1 cellular context compared by ENCODE assay signal in the genomic region with DNA sequence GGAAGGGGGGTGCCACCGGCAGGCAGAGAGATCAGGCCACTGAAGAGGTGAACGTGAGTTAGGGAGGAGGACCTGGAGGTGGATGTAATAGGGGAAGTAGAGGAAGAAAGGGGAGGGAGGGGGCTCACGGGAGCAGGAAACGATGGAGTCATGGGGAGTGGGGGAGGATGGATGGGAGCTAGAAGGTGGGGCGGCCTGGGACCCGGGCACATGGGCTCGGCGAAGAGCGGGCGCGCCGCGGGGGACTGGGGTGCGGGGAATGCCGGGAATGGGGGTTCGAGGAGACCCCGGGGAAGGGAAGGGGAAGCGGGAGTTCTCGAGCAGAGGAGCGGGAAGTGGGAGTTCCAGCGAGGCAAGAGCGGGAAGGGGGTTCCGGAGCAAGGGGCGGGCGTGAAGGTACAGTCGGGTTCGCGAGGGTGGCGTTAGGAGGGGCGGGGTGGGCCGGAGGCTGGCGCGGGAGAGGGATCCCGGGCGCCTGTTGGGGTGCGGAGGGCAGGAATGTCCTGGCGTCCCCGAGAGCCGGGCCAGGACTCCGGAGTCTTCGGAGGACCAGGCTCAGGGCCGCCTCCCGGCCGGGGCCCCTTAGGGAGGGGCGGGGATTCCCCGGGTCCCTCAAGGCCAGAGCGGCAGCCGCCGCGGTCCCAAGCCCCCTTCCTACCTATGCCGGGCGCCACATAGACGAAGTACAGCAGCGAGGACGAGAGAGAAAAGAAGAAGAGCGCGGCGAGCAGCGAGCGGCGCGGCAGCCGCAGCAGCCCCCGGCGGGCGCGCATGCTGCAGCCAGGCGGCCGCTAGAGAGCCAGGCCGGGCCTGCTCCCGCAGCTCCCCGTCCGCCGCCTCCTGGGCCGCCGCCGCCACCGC.
TF ChIP-seq lines count a peak whose summit lies in the region.

No MANE protein-coding gene starts in this region.

TF ChIP-seq in HepG2, 621 proteins besides CTCF, POLR2A, EP300 and RAD21 (continued from another document and continues in another):
- TF ChIP-seq, protein P1, sequence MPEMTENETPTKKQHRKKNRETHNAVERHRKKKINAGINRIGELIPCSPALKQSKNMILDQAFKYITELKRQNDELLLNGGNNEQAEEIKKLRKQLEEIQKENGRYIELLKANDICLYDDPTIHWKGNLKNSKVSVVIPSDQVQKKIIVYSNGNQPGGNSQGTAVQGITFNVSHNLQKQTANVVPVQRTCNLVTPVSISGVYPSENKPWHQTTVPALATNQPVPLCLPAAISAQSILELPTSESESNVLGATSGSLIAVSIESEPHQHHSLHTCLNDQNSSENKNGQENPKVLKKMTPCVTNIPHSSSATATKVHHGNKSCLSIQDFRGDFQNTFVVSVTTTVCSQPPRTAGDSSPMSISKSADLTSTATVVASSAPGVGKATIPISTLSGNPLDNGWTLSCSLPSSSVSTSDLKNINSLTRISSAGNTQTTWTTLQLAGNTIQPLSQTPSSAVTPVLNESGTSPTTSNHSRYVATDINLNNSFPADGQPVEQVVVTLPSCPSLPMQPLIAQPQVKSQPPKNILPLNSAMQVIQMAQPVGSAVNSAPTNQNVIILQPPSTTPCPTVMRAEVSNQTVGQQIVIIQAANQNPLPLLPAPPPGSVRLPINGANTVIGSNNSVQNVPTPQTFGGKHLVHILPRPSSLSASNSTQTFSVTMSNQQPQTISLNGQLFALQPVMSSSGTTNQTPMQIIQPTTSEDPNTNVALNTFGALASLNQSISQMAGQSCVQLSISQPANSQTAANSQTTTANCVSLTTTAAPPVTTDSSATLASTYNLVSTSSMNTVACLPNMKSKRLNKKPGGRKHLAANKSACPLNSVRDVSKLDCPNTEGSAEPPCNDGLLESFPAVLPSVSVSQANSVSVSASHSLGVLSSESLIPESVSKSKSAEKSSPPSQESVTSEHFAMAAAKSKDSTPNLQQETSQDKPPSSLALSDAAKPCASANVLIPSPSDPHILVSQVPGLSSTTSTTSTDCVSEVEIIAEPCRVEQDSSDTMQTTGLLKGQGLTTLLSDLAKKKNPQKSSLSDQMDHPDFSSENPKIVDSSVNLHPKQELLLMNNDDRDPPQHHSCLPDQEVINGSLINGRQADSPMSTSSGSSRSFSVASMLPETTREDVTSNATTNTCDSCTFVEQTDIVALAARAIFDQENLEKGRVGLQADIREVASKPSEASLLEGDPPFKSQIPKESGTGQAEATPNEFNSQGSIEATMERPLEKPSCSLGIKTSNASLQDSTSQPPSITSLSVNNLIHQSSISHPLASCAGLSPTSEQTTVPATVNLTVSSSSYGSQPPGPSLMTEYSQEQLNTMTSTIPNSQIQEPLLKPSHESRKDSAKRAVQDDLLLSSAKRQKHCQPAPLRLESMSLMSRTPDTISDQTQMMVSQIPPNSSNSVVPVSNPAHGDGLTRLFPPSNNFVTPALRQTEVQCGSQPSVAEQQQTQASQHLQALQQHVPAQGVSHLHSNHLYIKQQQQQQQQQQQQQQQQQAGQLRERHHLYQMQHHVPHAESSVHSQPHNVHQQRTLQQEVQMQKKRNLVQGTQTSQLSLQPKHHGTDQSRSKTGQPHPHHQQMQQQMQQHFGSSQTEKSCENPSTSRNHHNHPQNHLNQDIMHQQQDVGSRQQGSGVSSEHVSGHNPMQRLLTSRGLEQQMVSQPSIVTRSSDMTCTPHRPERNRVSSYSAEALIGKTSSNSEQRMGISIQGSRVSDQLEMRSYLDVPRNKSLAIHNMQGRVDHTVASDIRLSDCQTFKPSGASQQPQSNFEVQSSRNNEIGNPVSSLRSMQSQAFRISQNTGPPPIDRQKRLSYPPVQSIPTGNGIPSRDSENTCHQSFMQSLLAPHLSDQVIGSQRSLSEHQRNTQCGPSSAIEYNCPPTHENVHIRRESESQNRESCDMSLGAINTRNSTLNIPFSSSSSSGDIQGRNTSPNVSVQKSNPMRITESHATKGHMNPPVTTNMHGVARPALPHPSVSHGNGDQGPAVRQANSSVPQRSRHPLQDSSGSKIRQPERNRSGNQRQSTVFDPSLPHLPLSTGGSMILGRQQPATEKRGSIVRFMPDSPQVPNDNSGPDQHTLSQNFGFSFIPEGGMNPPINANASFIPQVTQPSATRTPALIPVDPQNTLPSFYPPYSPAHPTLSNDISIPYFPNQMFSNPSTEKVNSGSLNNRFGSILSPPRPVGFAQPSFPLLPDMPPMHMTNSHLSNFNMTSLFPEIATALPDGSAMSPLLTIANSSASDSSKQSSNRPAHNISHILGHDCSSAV (CRISPR knock-in tag; IDR thresholded peaks at IDR 0.05; ENCODE audit: borderline replicate concordance), result no peak
- TF ChIP-seq RFX1 (IDR thresholded peaks at IDR 0.05) (no peak), TEAD2 (CRISPR knock-in tag; IDR thresholded peaks at IDR 0.05) (0 out of 2 replicates have a peak, but pooled peaks have one; percentile 42), ZNF136 (CRISPR knock-in tag; IDR thresholded peaks at IDR 0.05; ENCODE audit: low read depth) (no peak; the same call in 1 of the 2 replicates), JUND (CRISPR knock-in tag; IDR thresholded peaks at IDR 0.05) (0 out of 2 replicates have a peak, but pooled peaks have one; percentile 11), PHF8 (CRISPR knock-in tag; IDR thresholded peaks at IDR 0.05) (peak; percentile 69; the same call in 1 of the 2 replicates), RXRA (CRISPR knock-in tag; IDR thresholded peaks at IDR 0.05) (0 out of 2 replicates have a peak, but pooled peaks have one; percentile 39), GFI1 (CRISPR knock-in tag; IDR thresholded peaks at IDR 0.05; ENCODE audit: borderline replicate concordance) (no peak), ZMYM2 (CRISPR knock-in tag; IDR thresholded peaks at IDR 0.05) (peak; percentile 50; the same call in 1 of the 2 replicates), ONECUT2 (CRISPR knock-in tag; IDR thresholded peaks at IDR 0.05) (no peak), NFRKB (IDR thresholded peaks at IDR 0.05) (no peak), SRF (IDR thresholded peaks at IDR 0.05; ENCODE audit: low read depth, low read length) (no peak), NR3C1 (CRISPR knock-in tag; IDR thresholded peaks at IDR 0.05) (no peak), ZNF160 (CRISPR knock-in tag; IDR thresholded peaks at IDR 0.05) (no peak), PTBP1 (IDR thresholded peaks at IDR 0.05; ENCODE audit: low read depth, low read length, poor library complexity, severe bottlenecking) (no peak), FOXK1 (CRISPR knock-in tag; IDR thresholded peaks at IDR 0.05; ENCODE audit: borderline replicate concordance, low read depth) (no peak), ADNP (CRISPR knock-in tag; IDR thresholded peaks at IDR 0.05) (no peak), PRMT3 (CRISPR knock-in tag; IDR thresholded peaks at IDR 0.05; ENCODE audit: borderline replicate concordance, low read depth) (no peak), ZNF883 (CRISPR knock-in tag; IDR thresholded peaks at IDR 0.05; ENCODE audit: not compliant biosample characterization) (peak; percentile 8)
- TF ChIP-seq, protein P2, sequence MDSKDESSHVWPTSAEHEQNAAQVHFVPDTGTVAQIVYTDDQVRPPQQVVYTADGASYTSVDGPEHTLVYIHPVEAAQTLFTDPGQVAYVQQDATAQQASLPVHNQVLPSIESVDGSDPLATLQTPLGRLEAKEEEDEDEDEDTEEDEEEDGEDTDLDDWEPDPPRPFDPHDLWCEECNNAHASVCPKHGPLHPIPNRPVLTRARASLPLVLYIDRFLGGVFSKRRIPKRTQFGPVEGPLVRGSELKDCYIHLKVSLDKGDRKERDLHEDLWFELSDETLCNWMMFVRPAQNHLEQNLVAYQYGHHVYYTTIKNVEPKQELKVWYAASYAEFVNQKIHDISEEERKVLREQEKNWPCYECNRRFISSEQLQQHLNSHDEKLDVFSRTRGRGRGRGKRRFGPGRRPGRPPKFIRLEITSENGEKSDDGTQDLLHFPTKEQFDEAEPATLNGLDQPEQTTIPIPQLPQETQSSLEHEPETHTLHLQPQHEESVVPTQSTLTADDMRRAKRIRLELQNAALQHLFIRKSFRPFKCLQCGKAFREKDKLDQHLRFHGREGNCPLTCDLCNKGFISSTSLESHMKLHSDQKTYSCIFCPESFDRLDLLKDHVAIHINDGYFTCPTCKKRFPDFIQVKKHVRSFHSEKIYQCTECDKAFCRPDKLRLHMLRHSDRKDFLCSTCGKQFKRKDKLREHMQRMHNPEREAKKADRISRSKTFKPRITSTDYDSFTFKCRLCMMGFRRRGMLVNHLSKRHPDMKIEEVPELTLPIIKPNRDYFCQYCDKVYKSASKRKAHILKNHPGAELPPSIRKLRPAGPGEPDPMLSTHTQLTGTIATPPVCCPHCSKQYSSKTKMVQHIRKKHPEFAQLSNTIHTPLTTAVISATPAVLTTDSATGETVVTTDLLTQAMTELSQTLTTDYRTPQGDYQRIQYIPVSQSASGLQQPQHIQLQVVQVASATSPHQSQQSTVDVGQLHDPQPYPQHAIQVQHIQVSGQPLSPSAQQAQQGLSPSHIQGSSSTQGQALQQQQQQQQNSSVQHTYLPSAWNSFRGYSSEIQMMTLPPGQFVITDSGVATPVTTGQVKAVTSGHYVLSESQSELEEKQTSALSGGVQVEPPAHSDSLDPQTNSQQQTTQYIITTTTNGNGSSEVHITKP (CRISPR knock-in tag; IDR thresholded peaks at IDR 0.05; ENCODE audit: low read depth), result 0 out of 2 replicates have a peak, but pooled peaks have one; percentile 44
- TF ChIP-seq, protein P3, sequence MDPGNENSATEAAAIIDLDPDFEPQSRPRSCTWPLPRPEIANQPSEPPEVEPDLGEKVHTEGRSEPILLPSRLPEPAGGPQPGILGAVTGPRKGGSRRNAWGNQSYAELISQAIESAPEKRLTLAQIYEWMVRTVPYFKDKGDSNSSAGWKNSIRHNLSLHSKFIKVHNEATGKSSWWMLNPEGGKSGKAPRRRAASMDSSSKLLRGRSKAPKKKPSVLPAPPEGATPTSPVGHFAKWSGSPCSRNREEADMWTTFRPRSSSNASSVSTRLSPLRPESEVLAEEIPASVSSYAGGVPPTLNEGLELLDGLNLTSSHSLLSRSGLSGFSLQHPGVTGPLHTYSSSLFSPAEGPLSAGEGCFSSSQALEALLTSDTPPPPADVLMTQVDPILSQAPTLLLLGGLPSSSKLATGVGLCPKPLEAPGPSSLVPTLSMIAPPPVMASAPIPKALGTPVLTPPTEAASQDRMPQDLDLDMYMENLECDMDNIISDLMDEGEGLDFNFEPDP (CRISPR knock-in tag; conservative IDR thresholded peaks at IDR 0.05), result 0 out of 2 replicates have a peak, but pooled peaks have one; percentile 87
- TF ChIP-seq, protein P4, sequence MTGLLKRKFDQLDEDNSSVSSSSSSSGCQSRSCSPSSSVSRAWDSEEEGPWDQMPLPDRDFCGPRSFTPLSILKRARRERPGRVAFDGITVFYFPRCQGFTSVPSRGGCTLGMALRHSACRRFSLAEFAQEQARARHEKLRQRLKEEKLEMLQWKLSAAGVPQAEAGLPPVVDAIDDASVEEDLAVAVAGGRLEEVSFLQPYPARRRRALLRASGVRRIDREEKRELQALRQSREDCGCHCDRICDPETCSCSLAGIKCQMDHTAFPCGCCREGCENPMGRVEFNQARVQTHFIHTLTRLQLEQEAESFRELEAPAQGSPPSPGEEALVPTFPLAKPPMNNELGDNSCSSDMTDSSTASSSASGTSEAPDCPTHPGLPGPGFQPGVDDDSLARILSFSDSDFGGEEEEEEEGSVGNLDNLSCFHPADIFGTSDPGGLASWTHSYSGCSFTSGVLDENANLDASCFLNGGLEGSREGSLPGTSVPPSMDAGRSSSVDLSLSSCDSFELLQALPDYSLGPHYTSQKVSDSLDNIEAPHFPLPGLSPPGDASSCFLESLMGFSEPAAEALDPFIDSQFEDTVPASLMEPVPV (CRISPR knock-in tag; IDR thresholded peaks at IDR 0.05), result no peak; the same call in 1 of the 2 replicates
- TF ChIP-seq, protein P5, sequence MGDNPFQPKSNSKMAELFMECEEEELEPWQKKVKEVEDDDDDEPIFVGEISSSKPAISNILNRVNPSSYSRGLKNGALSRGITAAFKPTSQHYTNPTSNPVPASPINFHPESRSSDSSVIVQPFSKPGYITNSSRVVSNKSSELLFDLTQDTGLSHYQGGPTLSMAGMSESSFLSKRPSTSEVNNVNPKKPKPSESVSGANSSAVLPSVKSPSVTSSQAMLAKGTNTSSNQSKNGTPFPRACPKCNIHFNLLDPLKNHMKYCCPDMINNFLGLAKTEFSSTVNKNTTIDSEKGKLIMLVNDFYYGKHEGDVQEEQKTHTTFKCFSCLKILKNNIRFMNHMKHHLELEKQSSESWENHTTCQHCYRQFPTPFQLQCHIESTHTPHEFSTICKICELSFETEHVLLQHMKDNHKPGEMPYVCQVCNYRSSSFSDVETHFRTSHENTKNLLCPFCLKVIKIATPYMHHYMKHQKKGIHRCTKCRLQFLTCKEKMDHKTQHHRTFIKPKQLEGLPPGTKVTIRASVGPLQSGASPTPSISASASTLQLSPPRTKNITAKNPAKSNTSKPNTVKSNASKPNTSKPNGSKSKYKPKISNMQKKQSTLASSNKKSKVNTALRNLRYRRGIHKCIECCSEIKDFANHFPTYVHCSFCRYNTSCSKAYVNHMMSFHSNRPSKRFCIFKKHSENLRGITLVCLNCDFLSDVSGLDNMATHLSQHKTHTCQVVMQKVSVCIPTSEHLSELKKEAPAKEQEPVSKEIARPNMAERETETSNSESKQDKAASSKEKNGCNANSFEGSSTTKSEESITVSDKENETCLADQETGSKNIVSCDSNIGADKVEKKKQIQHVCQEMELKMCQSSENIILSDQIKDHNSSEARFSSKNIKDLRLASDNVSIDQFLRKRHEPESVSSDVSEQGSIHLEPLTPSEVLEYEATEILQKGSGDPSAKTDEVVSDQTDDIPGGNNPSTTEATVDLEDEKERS (CRISPR knock-in tag; IDR thresholded peaks at IDR 0.05), result peak; percentile 74
- TF ChIP-seq, protein P6, sequence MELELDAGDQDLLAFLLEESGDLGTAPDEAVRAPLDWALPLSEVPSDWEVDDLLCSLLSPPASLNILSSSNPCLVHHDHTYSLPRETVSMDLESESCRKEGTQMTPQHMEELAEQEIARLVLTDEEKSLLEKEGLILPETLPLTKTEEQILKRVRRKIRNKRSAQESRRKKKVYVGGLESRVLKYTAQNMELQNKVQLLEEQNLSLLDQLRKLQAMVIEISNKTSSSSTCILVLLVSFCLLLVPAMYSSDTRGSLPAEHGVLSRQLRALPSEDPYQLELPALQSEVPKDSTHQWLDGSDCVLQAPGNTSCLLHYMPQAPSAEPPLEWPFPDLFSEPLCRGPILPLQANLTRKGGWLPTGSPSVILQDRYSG (CRISPR knock-in tag; IDR thresholded peaks at IDR 0.05), result peak; percentile 32; the same call in 1 of the 2 replicates
- TF ChIP-seq, protein P7, sequence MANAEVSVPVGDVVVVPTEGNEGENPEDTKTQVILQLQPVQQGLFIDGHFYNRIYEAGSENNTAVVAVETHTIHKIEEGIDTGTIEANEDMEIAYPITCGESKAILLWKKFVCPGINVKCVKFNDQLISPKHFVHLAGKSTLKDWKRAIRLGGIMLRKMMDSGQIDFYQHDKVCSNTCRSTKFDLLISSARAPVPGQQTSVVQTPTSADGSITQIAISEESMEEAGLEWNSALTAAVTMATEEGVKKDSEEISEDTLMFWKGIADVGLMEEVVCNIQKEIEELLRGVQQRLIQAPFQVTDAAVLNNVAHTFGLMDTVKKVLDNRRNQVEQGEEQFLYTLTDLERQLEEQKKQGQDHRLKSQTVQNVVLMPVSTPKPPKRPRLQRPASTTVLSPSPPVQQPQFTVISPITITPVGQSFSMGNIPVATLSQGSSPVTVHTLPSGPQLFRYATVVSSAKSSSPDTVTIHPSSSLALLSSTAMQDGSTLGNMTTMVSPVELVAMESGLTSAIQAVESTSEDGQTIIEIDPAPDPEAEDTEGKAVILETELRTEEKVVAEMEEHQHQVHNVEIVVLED (CRISPR knock-in tag; IDR thresholded peaks at IDR 0.05; ENCODE audit: borderline replicate concordance), result 0 out of 2 replicates have a peak, but pooled peaks have one; percentile 33
- TF ChIP-seq, protein P8, sequence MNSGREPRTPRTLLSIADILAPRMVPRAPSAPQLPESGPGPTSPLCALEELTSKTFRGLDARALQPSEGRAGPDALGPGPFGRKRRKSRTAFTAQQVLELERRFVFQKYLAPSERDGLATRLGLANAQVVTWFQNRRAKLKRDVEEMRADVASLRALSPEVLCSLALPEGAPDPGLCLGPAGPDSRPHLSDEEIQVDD (CRISPR knock-in tag; IDR thresholded peaks at IDR 0.05; ENCODE audit: borderline replicate concordance), result no peak
